1 cellular context compared by ENCODE assay signal in the genomic region with DNA sequence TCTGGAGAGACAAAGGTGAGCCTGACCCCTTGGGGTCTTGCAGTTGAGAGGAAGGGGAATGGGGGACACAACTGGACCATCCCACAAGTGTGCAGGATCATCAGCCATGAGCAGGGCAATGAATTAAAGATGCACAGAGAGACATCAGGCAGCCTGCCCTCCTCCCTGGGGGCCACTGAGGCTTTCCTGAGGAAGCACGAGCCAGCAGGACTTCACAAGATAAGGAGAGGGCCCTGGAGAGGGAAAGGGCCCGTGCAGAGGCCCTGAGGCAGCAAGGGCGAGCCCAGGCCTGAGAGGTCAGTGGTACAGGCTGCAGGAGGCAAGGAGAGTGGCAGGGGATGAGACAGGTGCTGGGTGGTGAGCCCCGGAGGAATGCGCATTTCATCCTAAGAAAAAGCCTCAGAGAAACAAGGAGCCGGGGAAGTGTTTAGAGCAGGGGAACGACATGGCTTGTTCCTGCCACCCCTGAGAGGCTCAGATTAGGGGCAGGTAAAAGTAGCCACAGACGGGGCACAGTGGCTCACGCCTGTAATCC.
TF ChIP-seq lines count a peak whose summit lies in the region.

No MANE protein-coding gene starts in this region.

TF ChIP-seq in HCT116, 20 proteins besides CTCF, POLR2A, EP300 and RAD21 (continued from another document):
- TF ChIP-seq, protein P1, sequence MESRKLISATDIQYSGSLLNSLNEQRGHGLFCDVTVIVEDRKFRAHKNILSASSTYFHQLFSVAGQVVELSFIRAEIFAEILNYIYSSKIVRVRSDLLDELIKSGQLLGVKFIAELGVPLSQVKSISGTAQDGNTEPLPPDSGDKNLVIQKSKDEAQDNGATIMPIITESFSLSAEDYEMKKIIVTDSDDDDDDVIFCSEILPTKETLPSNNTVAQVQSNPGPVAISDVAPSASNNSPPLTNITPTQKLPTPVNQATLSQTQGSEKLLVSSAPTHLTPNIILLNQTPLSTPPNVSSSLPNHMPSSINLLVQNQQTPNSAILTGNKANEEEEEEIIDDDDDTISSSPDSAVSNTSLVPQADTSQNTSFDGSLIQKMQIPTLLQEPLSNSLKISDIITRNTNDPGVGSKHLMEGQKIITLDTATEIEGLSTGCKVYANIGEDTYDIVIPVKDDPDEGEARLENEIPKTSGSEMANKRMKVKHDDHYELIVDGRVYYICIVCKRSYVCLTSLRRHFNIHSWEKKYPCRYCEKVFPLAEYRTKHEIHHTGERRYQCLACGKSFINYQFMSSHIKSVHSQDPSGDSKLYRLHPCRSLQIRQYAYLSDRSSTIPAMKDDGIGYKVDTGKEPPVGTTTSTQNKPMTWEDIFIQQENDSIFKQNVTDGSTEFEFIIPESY (IDR thresholded peaks at IDR 0.05; ENCODE audit: extremely low read depth, insufficient replicate concordance, low read length): no peak
